In the genomic region with DNA sequence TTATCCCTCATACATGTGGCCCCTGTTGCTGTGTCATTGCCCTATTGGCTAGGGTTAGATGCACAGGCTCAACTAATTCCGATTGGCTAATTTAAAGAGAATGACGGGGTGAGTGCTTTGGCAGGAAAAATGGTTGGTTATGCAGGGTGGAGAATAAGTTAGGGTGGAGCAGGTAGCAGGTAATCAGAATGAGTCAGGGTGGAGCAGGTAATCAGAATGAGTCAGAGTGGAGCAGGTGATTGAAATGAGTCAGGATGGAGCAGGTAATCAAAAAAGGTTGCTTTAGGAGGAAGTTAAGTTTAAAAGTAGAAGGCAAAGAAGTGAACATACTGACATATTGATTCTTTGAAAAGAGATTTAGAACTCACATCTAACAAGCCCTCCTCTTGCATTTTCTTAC, we compare ENCODE assay signal across 6 cellular contexts.
DNase-seq lines count a peak whose midpoint lies in the region; ATAC-seq, FAIRE-seq and TF ChIP-seq lines count a peak whose summit lies in the region.
"Not testable (repeated sequence)": the region's sequence is repeated elsewhere in the genome, so short reads cannot be mapped to it uniquely, and the experiment has no call there.

No MANE protein-coding gene starts in this region.

- BruUV-seq in PC-3 (replicated peaks; lab: Mats Ljungman, UMichigan), result not testable (repeated sequence)

- not testable (repeated sequence) for TF ChIP-seq CTCF in PC-3 (conservative IDR thresholded peaks at IDR 0.05; ENCODE audit: low read depth, low read length)

- not testable (repeated sequence) for H2AFZ ChIP-seq in PC-3 (ENCODE audit: low read length)

- H3F3A ChIP-seq in PC-3 (ENCODE audit: low read length, unreplicated experiment), result not testable (repeated sequence)

- ATAC-seq in PC-3, result not testable (repeated sequence)

- not testable (repeated sequence) for H4K20me1 ChIP-seq in PC-3 (ENCODE audit: low read length)

- not testable (repeated sequence) for H3K9me2 ChIP-seq in PC-3 (replicated peaks; ENCODE audit: low read length)

- DNase-seq in DMS53 (lab: John Stamatoyannopoulos, UW), result peak; percentile 0
- DNase-seq in PC-3, result peak; percentile 69
- DNase-seq in kidney tubule cell (ENCODE audit: low spot score), result peak; percentile 53
- peak; percentile 52 for DNase-seq in small intestine

- H3K9me3 ChIP-seq in PC-3 (ENCODE audit: low read length); mucosa of rectum (ENCODE audit: control insufficient read depth in 2 of 2, low read length in 2 of 2); small intestine (ENCODE audit: control insufficient read depth, low read depth): not testable (repeated sequence)

- H3K36me3 ChIP-seq in PC-3 (ENCODE audit: low read depth, low read length); mucosa of rectum (ENCODE audit: control insufficient read depth in 2 of 2, insufficient read depth in 2 of 2, low read length in 2 of 2); small intestine (ENCODE audit: control insufficient read depth in 2 of 2, insufficient read depth in 2 of 2, low read length in 2 of 2): not testable (repeated sequence)

- peak overlapping the region; percentile 47 for H3K4me2 ChIP-seq in PC-3 (ENCODE audit: low read length)

- peak; percentile 58 for FAIRE-seq in colon (lab: Jason Lieb, UNC)
- FAIRE-seq in small intestine (lab: Jason Lieb, UNC), result not testable (repeated sequence)

- H3K9ac ChIP-seq in PC-3 (ENCODE audit: low read length) (peak overlapping the region; percentile 68), mucosa of rectum (ENCODE audit: low read depth in 1 of 2, low read length in 2 of 2) (peak overlapping the region; percentile 8 to 20)

- H3K4me1 ChIP-seq in PC-3 (ENCODE audit: insufficient read depth, low read length) (peaks cover 22% of the 10 kb centered on the region; the same call in 1 of the 2 replicates), mucosa of rectum (ENCODE audit: control insufficient read depth in 2 of 2, insufficient read depth in 2 of 2, low read length in 2 of 2) (peaks cover 3 to 15% of the 10 kb centered on the region in 2 donors)
- H3K4me1 ChIP-seq in small intestine (ENCODE audit: control insufficient read depth in 2 of 2, insufficient read depth in 1 of 2, low read depth in 1 of 2, low read length in 1 of 2), result not testable (repeated sequence)

- H3K79me2 ChIP-seq in PC-3 (ENCODE audit: low read length), result peaks cover 37% of the 10 kb centered on the region

- CTCF ChIA-PET in PC-3 (lab: Charles Lee), result not testable (repeated sequence)

- not testable (repeated sequence) for H3K27me3 ChIP-seq in PC-3 (ENCODE audit: low read length); mucosa of rectum (ENCODE audit: control insufficient read depth in 2 of 2, insufficient read depth in 2 of 2, low read length in 2 of 2); small intestine (ENCODE audit: control insufficient read depth in 2 of 2, insufficient read depth in 2 of 2, low read length in 2 of 2)

- H3K27ac ChIP-seq in PC-3 (ENCODE audit: low read length), result peak overlapping the region; percentile 93
- H3K27ac ChIP-seq in mucosa of rectum (ENCODE audit: low read depth in 2 of 2, low read length in 2 of 2), result peak overlapping the region; percentile 80 to 89
- H3K27ac ChIP-seq in small intestine (ENCODE audit: low read depth in 1 of 2, low read length in 1 of 2), result not testable (repeated sequence)

- intact Hi-C loops in PC-3 (cut with micrococcal nuclease), result not testable (repeated sequence)

- H3K4me3 ChIP-seq in PC-3 (ENCODE audit: low read length); mucosa of rectum (ENCODE audit: low read length in 2 of 2); small intestine (ENCODE audit: low read depth in 1 of 2, low read length in 2 of 2): not testable (repeated sequence)

- POLR2A ChIA-PET in PC-3 (lab: Charles Lee; ENCODE audit: unreplicated experiment), result not testable (repeated sequence)

- WGBS in small intestine, 3 donors, result 35 to 80% (median 38%) methylated on average over 2 of the region's 2 CpGs

Comparison
In these comparisons a context has a peak if more than half of its experiments do, and no peak if none do; other contexts are left out.
1. DNase-seq: peak in every context shown above with its lines; median percentile 69 in PC-3; 53 in kidney tubule cell; 52 in small intestine; 0 in DMS53.